11 cellular contexts compared by ENCODE assay signal in genomic region chr3:5728085-5728484, GRCh38.
"Had no signal": no experiment of that assay in that cellular context is flagged by ENCODE, and none has a peak within 500 bp of the region (broad histone marks: within the 10 kb centered on the region; RNA-seq: fewer than 3 reads in every experiment).

No MANE protein-coding gene starts in this region.

- H3K4me3 ChIP-seq: GM23248, GM23338, HAP-1 had no signal

- H3K9ac ChIP-seq: GM23248 had no signal

- H3K4me1 Mint-ChIP-seq: GM23338, H9 had no signal

- H3K27ac ChIP-seq: GM23248 had no signal

- DNase-seq: GM23248, GOT3, H7, H9, HCEC 1CT, HFFc6 had no signal

- FAIRE-seq: H1, H54 had no signal

- H3K4me3 Mint-ChIP-seq: GM23338, H9, HFFc6 had no signal

- ATAC-seq: GM23338, HCT116 had no signal

- H3K4me1 ChIP-seq: HAP-1 had no signal

- H3K36me3 ChIP-seq: HAP-1 had no signal

- H3K9me3 Mint-ChIP-seq: H9 had no signal

- H2AFZ ChIP-seq: GM23248, GM23338 had no signal

- H3K9me3 ChIP-seq: HAP-1 had no signal

- H3K4me2 ChIP-seq: GM23338 had no signal

- H3K27ac Mint-ChIP-seq: GM23338, H9, HFFc6 had no signal
